1 cellular context compared by ENCODE assay signal in the genomic region with DNA sequence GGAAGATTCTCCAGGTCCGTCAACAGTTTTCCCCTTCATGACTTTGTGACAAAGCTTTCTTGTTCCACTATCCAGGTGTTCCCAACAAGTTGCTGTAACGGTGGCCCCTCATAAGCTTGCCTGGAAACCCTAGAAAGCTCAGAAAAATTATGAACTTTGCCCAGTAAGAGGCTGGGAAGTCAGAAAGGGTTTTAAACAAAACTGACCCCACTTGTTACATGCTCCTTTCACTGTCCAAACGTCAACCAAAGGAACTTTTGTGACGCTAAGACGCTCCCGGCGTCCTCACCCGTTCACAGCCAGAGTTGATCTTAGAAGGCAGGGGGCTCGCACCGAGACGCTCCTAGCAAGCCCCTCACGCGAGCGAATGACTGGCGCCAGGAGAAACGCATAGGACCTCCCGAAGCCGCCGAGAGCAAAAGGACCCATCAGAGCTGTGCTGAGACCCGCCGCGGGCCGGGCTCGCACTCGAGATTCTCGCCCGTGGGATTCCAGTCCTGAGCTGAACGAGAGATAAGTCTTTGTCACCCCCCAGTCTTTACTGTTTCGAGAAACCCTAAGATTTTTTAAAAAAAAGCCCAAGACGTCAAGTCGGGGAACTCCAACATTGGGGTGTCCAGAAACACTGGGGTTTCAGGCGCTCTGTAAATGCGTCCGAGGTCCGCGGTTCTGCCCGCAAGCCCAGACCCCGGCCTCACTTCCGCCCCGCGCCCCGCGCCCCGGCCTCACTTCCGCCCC.
TF ChIP-seq lines count a peak whose summit lies in the region.

No MANE protein-coding gene starts in this region.

TF ChIP-seq in IMR-90, 13 proteins besides CTCF, POLR2A, EP300 and RAD21:
- no peak for TF ChIP-seq BHLHE40 (IDR thresholded peaks at IDR 0.05; ENCODE audit: low read depth, low read length)
- TF ChIP-seq CEBPB (IDR thresholded peaks at IDR 0.05; ENCODE audit: low read depth, low read length): no peak
- TF ChIP-seq RCOR1 (IDR thresholded peaks at IDR 0.05; ENCODE audit: insufficient replicate concordance, low read length): no peak
- no peak for TF ChIP-seq SMC3 (IDR thresholded peaks at IDR 0.05; ENCODE audit: low read depth, low read length)
- TF ChIP-seq, protein P1, sequence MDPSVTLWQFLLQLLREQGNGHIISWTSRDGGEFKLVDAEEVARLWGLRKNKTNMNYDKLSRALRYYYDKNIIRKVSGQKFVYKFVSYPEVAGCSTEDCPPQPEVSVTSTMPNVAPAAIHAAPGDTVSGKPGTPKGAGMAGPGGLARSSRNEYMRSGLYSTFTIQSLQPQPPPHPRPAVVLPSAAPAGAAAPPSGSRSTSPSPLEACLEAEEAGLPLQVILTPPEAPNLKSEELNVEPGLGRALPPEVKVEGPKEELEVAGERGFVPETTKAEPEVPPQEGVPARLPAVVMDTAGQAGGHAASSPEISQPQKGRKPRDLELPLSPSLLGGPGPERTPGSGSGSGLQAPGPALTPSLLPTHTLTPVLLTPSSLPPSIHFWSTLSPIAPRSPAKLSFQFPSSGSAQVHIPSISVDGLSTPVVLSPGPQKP (IDR thresholded peaks at IDR 0.05; ENCODE audit: borderline replicate concordance, low read depth, low read length): no peak
- TF ChIP-seq NFE2L2 (IDR thresholded peaks at IDR 0.05; ENCODE audit: low read depth, low read length): no peak
- TF ChIP-seq FOS (IDR thresholded peaks at IDR 0.05; ENCODE audit: low read depth, low read length): no peak
- TF ChIP-seq RFX5 (IDR thresholded peaks at IDR 0.05; ENCODE audit: low read depth, low read length): no peak
- TF ChIP-seq CHD1 (IDR thresholded peaks at IDR 0.05; ENCODE audit: low read depth, low read length): no peak
- no peak for TF ChIP-seq MAZ (IDR thresholded peaks at IDR 0.05; ENCODE audit: borderline replicate concordance, low read depth, low read length)
- TF ChIP-seq, protein P2, sequence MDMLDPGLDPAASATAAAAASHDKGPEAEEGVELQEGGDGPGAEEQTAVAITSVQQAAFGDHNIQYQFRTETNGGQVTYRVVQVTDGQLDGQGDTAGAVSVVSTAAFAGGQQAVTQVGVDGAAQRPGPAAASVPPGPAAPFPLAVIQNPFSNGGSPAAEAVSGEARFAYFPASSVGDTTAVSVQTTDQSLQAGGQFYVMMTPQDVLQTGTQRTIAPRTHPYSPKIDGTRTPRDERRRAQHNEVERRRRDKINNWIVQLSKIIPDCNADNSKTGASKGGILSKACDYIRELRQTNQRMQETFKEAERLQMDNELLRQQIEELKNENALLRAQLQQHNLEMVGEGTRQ (IDR thresholded peaks at IDR 0.05; ENCODE audit: low read depth, low read length): no peak
- TF ChIP-seq MAFK (IDR thresholded peaks at IDR 0.05; ENCODE audit: low read depth, low read length): no peak
- no peak for TF ChIP-seq MXI1 (IDR thresholded peaks at IDR 0.05; ENCODE audit: borderline replicate concordance, low read depth, low read length)
